ENCODE assay signal across 19 cellular contexts in the genomic region with DNA sequence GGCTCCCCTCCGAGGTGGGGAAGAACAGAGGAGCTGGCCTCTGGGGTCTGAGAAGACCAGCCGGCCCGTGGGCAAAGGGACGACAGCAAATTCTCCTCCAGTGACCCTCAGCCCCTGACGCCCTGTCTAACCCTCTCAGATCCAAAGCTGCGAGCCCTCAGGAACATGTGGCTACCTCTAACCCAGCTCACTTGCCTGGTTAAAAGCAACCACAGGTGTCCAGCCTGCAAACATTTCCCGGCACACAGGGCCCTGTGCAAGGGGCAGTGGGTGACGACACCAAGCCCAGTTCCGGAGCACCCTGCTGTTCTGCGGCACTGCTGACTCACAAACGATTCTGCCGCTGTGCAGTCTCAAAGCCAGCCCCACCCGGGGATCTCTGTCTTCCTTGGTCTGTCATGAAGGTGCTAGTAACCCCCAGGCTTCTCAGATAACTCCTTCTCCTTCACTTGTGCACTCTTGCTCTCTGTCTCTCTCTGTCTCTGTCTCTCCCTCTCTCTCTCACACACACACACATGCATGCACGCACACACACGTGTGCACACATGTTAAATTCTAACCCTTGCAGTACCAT. TPM values are rescaled to one million over a fixed set of nuclear protein-coding genes. Genes with fewer than 3 reads are reported as not detected.
DNase-seq lines count a peak whose midpoint lies in the region; ATAC-seq, FAIRE-seq and TF ChIP-seq lines count a peak whose summit lies in the region.
"Had no signal": no experiment of that assay in that cellular context is flagged by ENCODE, and none has a peak within 500 bp of the region (broad histone marks: within the 10 kb centered on the region; RNA-seq: fewer than 3 reads in every experiment).

No MANE protein-coding gene starts in this region.

- no peak for TF ChIP-seq POLR2A in H54 (IDR thresholded peaks at IDR 0.05; ENCODE audit: low read depth, low read length)

- DNase-seq in 8988T (peak; percentile 89), H54 (ENCODE audit: insufficient read length, low spot score) (peak; percentile 99), RPMI7951 (ENCODE audit: low read depth) (peak; percentile 69), choroid plexus epithelial cell (ENCODE audit: low read depth) (peak; percentile 88), left lobe of liver (ENCODE audit: low spot score) (no peak), OCI-M2 (lab: John Stamatoyannopoulos, UW; ENCODE audit: unreplicated experiment) (no peak)
- DNase-seq: activated CD8-positive, alpha-beta memory T cell treated with anti-CD3 and anti-CD28 coated beads for 24 hours; activated naive CD4-positive, alpha-beta T cell; endodermal cell; NCI-H1694; NCI-H446; Right ventricle myocardium superior; stimulated activated CD4-positive, alpha-beta T cell treated with anti-CD3 and anti-CD28 coated beads, Interleukin-15, amount 100 ng/mL, for 24 hours had no signal

- ATAC-seq in left lobe of liver (no peak), GM18498 (IDR thresholded peaks at IDR 0.05; ENCODE audit: unreplicated experiment) (no peak), HG03460 (IDR thresholded peaks at IDR 0.05; ENCODE audit: unreplicated experiment) (no peak)

- no peak overlapping the region for H3K4me3 ChIP-seq in choroid plexus epithelial cell (ENCODE audit: low read depth, low read length)
- H3K4me3 ChIP-seq: prostate gland, suprapubic skin had no signal

- peak; percentile 90 for FAIRE-seq in H54 (lab: Jason Lieb, UNC)
- FAIRE-seq: D721Med had no signal

- TF ChIP-seq CTCF in choroid plexus epithelial cell (conservative IDR thresholded peaks at IDR 0.05; ENCODE audit: low read depth, low read length) = no peak

RNA-seq across cellular contexts. Expression of a gene that starts 23.0 kb away (rescaled TPM):
- total RNA-seq in RPMI7951 (2014; rRNA removed; shearing (Covaris generic)) = 0.20 and 0.96 TPM in 2 replicates
- total RNA-seq in left lobe of liver = 2.7 TPM

RNA-seq across cellular contexts. Expression of a gene that starts 55.9 kb away (rescaled TPM):
- not detected in 2 replicates for total RNA-seq in RPMI7951 (2014; rRNA removed; shearing (Covaris generic))
- not detected for total RNA-seq in left lobe of liver
- total RNA-seq: glomerular endothelial cell had no signal

Comparison
In these comparisons a context has a peak if more than half of its experiments do, and no peak if none do; other contexts are left out.
1. DNase-seq: peak in 8988T (single experiment), H54 (single experiment), RPMI7951 (single experiment) and choroid plexus epithelial cell (single experiment); none in left lobe of liver (single experiment) and OCI-M2 (single experiment).